8 cellular contexts compared by ENCODE assay signal in genomic region chr2:143259368-143259958, GRCh38.
DNase-seq lines count a peak whose midpoint lies in the region; ATAC-seq and TF ChIP-seq lines count a peak whose summit lies in the region.

No MANE protein-coding gene starts in this region.

- intact Hi-C loops in lower lobe of right lung (cut with DNase I): no loop called here

- H3K27ac ChIP-seq in coronary artery (no peak overlapping the region), lower lobe of right lung (no peak overlapping the region)

- H3K9me3 ChIP-seq in lower lobe of right lung: no peaks in the 10 kb centered on the region

- peaks cover 7% of the 10 kb centered on the region for H3K4me1 ChIP-seq in lower lobe of right lung

- H3K4me3 ChIP-seq in coronary artery: peak overlapping the region; percentile 53
- no peak overlapping the region for H3K4me3 ChIP-seq in lower lobe of right lung

- ATAC-seq in HG03103 (IDR thresholded peaks at IDR 0.05; ENCODE audit: low read depth, unreplicated experiment): peak; percentile 43
- ATAC-seq in lower lobe of right lung: peak; percentile 66 to 78

- TF ChIP-seq CTCF in coronary artery (IDR thresholded peaks at IDR 0.05) (peak; percentile 52), lower lobe of right lung (IDR thresholded peaks at IDR 0.05) (peak; percentile 82)

- no peaks in the 10 kb centered on the region for H3K27me3 ChIP-seq in lower lobe of right lung (ENCODE audit: low read depth)

- peak; percentile 42 to 46 for DNase-seq in activated CD8-positive, alpha-beta memory T cell treated with anti-CD3 and anti-CD28 coated beads for 1 hour (ENCODE audit: extremely low read depth in 1 of 2, low read depth in 1 of 2)
- no peak for DNase-seq in activated CD8-positive, alpha-beta memory T cell treated with anti-CD3 and anti-CD28 coated beads, Interleukin-2, amount 50 U/mL, for 48 hours
- peak; percentile 77 for DNase-seq in NCI-H345 treated with DMSO at 0.1 percent for 48 hours (lab: John Stamatoyannopoulos, UW; ENCODE audit: unreplicated experiment)
- peak; percentile 68 to 78 for DNase-seq in activated CD4-positive, alpha-beta T cell treated with anti-CD3 and anti-CD28 coated beads for 4 hours
- DNase-seq in coronary artery (ENCODE audit: low spot score): no peak
- peak; percentile 45 for DNase-seq in lower lobe of right lung
- peak; percentile 21 to 60 for DNase-seq in stimulated activated CD8-positive, alpha-beta memory T cell treated with anti-CD3 and anti-CD28 coated beads, Interleukin-15, amount 100 ng/mL, for 4 hours (ENCODE audit: low read depth in 2 of 2)

- H3K36me3 ChIP-seq in lower lobe of right lung: no peaks in the 10 kb centered on the region

Comparison
In these comparisons a context has a peak if more than half of its experiments do, and no peak if none do; other contexts are left out.
1. DNase-seq: peak in activated CD8-positive, alpha-beta memory T cell treated with anti-CD3 and anti-CD28 coated beads for 1 hour (2 of 2), NCI-H345 treated with DMSO at 0.1 percent for 48 hours (single experiment), activated CD4-positive, alpha-beta T cell treated with anti-CD3 and anti-CD28 coated beads for 4 hours (2 of 2), lower lobe of right lung (single experiment) and stimulated activated CD8-positive, alpha-beta memory T cell treated with anti-CD3 and anti-CD28 coated beads, Interleukin-15, amount 100 ng/mL, for 4 hours (2 of 2); none in activated CD8-positive, alpha-beta memory T cell treated with anti-CD3 and anti-CD28 coated beads, Interleukin-2, amount 50 U/mL, for 48 hours (single experiment) and coronary artery (single experiment).